ENCODE assay signal across 1 cellular context in the genomic region with DNA sequence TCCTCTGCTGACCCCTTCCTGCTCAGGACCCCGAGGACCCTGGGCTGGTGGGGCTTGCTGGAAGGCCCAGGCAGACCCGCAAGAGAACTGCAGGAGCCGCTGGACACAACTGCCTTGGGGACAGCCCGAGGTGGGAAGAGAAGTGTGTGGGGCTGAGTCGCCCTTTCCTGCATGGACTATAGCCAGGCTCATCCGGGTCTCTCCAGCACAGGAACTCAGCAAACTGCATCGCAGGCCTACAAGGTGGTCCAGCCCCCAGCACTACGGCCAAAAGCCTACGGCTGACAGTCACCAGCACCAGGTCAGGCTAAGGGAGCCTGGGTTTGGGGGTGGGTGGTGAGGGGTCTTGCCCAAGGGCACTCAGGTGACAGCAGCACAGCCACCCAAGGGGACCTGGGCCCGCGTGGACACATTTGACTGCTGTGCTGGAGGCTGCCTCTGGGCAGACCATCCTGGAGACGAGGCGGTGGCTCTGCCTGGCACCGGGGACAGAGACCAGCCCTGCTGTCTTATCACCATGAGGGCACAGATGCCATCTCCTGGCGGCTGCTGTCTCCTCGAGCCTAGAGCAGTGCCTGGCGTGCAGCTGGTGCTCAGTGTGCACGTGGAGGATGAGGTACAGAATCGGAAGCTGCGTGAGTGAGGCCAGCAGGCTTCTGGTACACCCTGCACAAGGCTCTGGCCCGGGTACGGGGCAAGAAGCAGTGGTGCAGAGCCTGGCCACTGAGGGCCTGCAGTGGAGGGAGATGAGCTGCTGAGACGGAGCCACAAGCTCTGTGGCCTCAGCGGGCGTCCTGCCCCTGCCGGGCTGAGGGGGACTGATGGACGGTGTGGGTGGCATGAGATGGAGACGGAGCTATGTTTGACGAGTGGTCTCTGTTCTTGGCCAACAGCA.
TF ChIP-seq lines count a peak whose summit lies in the region.

No MANE protein-coding gene starts in this region.

TF ChIP-seq in GM12878, 131 proteins besides CTCF, POLR2A, EP300 and RAD21:
- no peak for TF ChIP-seq TAF1 (IDR thresholded peaks at IDR 0.05; ENCODE audit: borderline replicate concordance, low read depth, low read length)
- TF ChIP-seq RBBP5 (conservative IDR thresholded peaks at IDR 0.05) = no peak
- TF ChIP-seq, protein P1, sequence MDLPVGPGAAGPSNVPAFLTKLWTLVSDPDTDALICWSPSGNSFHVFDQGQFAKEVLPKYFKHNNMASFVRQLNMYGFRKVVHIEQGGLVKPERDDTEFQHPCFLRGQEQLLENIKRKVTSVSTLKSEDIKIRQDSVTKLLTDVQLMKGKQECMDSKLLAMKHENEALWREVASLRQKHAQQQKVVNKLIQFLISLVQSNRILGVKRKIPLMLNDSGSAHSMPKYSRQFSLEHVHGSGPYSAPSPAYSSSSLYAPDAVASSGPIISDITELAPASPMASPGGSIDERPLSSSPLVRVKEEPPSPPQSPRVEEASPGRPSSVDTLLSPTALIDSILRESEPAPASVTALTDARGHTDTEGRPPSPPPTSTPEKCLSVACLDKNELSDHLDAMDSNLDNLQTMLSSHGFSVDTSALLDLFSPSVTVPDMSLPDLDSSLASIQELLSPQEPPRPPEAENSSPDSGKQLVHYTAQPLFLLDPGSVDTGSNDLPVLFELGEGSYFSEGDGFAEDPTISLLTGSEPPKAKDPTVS (IDR thresholded peaks at IDR 0.05; ENCODE audit: low read depth, low read length) = no peak
- no peak for TF ChIP-seq ZNF622 (IDR thresholded peaks at IDR 0.05)
- no peak for TF ChIP-seq MTA2 (IDR thresholded peaks at IDR 0.05; ENCODE audit: low read depth)
- TF ChIP-seq, protein P2, sequence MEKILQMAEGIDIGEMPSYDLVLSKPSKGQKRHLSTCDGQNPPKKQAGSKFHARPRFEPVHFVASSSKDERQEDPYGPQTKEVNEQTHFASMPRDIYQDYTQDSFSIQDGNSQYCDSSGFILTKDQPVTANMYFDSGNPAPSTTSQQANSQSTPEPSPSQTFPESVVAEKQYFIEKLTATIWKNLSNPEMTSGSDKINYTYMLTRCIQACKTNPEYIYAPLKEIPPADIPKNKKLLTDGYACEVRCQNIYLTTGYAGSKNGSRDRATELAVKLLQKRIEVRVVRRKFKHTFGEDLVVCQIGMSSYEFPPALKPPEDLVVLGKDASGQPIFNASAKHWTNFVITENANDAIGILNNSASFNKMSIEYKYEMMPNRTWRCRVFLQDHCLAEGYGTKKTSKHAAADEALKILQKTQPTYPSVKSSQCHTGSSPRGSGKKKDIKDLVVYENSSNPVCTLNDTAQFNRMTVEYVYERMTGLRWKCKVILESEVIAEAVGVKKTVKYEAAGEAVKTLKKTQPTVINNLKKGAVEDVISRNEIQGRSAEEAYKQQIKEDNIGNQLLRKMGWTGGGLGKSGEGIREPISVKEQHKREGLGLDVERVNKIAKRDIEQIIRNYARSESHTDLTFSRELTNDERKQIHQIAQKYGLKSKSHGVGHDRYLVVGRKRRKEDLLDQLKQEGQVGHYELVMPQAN (conservative IDR thresholded peaks at IDR 0.05) = no peak
- TF ChIP-seq NFYA (IDR thresholded peaks at IDR 0.05; ENCODE audit: borderline replicate concordance, low read depth, low read length) = no peak
TF ChIP-seq in GM12878: peak in this region for 0.
